In the genomic region with DNA sequence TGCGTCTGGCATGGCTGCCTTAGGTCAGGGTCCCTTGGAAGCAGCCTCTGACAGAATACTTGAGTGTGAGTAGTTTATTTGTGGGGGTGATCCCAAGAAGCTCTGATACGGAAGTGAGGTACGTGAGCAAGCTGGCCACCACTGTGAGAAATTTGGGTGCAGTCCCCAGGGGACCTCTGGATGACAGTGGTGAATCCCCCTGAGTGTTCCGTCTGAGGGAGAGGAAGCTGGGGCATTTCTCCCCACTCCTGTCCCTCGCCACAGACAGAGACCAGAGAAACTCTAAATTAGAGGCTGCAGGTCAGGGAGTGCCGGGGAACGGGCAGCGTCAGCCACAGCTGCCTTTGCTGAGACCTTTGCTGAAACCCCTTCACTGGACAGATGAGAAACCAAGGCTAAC, we compare ENCODE assay signal across 17 cellular contexts.
"Had no signal": no experiment of that assay in that cellular context is flagged by ENCODE, and none has a peak within 500 bp of the region (broad histone marks: within the 10 kb centered on the region; RNA-seq: fewer than 3 reads in every experiment).

No MANE protein-coding gene starts in this region.

- H3K36me3 ChIP-seq: right atrium auricular region, stomach had no signal

- H3K36me3 Mint-ChIP-seq: mesothelial cell of epicardium had no signal

- H3K27me3 Mint-ChIP-seq: activated CD4-positive, alpha-beta memory T cell treated with anti-CD3 and anti-CD28 coated beads, Interleukin-2, amount 10 ng/mL, durations not matched to agents 7 days and 5 days had no signal

- H3K27me3 ChIP-seq: right atrium auricular region, testis had no signal

- H3K4me1 Mint-ChIP-seq: activated CD4-positive, alpha-beta memory T cell treated with anti-CD3 and anti-CD28 coated beads, Interleukin-2, amount 10 ng/mL, durations not matched to agents 7 days and 5 days had no signal

- H3K4me1 ChIP-seq: foreskin keratinocyte, right atrium auricular region, stomach, testis had no signal

- H3K9me3 Mint-ChIP-seq: activated CD4-positive, alpha-beta memory T cell treated with anti-CD3 and anti-CD28 coated beads, Interleukin-2, amount 10 ng/mL, durations not matched to agents 7 days and 5 days; activated T-cell treated with anti-CD3 and anti-CD28 coated beads, Interleukin-2, amount 50 U/mL, for 72 hours; mesothelial cell of epicardium had no signal

- H3K27ac ChIP-seq: foreskin keratinocyte, right atrium auricular region, stomach, testis had no signal

- H3K4me3 ChIP-seq: right atrium auricular region, stomach, testis had no signal

- H3K27ac Mint-ChIP-seq: activated CD4-positive, alpha-beta memory T cell treated with anti-CD3 and anti-CD28 coated beads, Interleukin-2, amount 10 ng/mL, durations not matched to agents 7 days and 5 days; activated T-cell treated with anti-CD3 and anti-CD28 coated beads, Interleukin-2, amount 50 U/mL, for 72 hours; mesothelial cell of epicardium; progenitor cell of endocrine pancreas had no signal

- DNase-seq: activated CD4-positive, alpha-beta memory T cell treated with anti-CD3 and anti-CD28 coated beads, Interleukin-2, amount 10 ng/mL, durations not matched to agents 7 days and 5 days; activated CD4-positive, alpha-beta T cell treated with anti-CD3 and anti-CD28 coated beads for 4 hours; activated gamma-delta T cell treated with Interleukin-2 at 50 U/mL for 16 hours; activated T-cell treated with anti-CD3 and anti-CD28 coated beads, Interleukin-2, amount 50 U/mL, for 72 hours; anterior cingulate cortex; dermis blood vessel endothelial cell; effector memory CD8-positive, alpha-beta T cell; foreskin keratinocyte; glutamatergic neuron; occipital lobe; small intestine; stomach; T-helper 2 cell; testis had no signal

- H3K9me3 ChIP-seq: right atrium auricular region, stomach, testis had no signal

- ATAC-seq: activated T-cell treated with anti-CD3 and anti-CD28 coated beads, Interleukin-2, amount 50 U/mL, for 72 hours; effector memory CD8-positive, alpha-beta T cell; foreskin keratinocyte had no signal

- H3K4me3 Mint-ChIP-seq: activated CD4-positive, alpha-beta memory T cell treated with anti-CD3 and anti-CD28 coated beads, Interleukin-2, amount 10 ng/mL, durations not matched to agents 7 days and 5 days; activated T-cell treated with anti-CD3 and anti-CD28 coated beads, Interleukin-2, amount 50 U/mL, for 72 hours; effector memory CD8-positive, alpha-beta T cell; mesothelial cell of epicardium had no signal
